21 cellular contexts compared by ENCODE assay signal in genomic region chr9:105316703-105317102, GRCh38.
DNase-seq lines count a peak whose midpoint lies in the region; ATAC-seq and TF ChIP-seq lines count a peak whose summit lies in the region.
"Had no signal": no experiment of that assay in that cellular context is flagged by ENCODE, and none has a peak within 500 bp of the region (broad histone marks: within the 10 kb centered on the region; RNA-seq: fewer than 3 reads in every experiment).

No MANE protein-coding gene starts in this region.

- H3K4me3 Mint-ChIP-seq in activated naive CD4-positive, alpha-beta T cell treated with anti-CD3 and anti-CD28 coated beads for 36 hours, result no peak overlapping the region
- H3K4me3 Mint-ChIP-seq in nephron progenitor cell, result no peak overlapping the region
- H3K4me3 Mint-ChIP-seq: CD14-positive monocyte; CD4-positive, alpha-beta memory T cell; GM23338; HFFc6; IgD-negative memory B cell had no signal

- intact Hi-C loops in activated naive CD4-positive, alpha-beta T cell treated with anti-CD3 and anti-CD28 coated beads for 36 hours (cut with micrococcal nuclease), result no loop called here

- 0 out of 2 replicates have a peak overlapping the region, but pooled peaks have one; percentile 3 for H3K27ac ChIP-seq in OCI-LY3 (ENCODE audit: low read length)
- H3K27ac ChIP-seq in caudate nucleus (ENCODE audit: low read depth, low read length), result peak overlapping the region; percentile 72
- H3K27ac ChIP-seq: BLaER1 had no signal

- H3K9ac ChIP-seq in OCI-LY3 (ENCODE audit: low read length), result no peak overlapping the region
- H3K9ac ChIP-seq: BLaER1 had no signal

- no peaks in the 10 kb centered on the region for H4K20me1 ChIP-seq in OCI-LY3 (ENCODE audit: insufficient read depth, low read length)
- H4K20me1 ChIP-seq: BLaER1 had no signal

- no peak overlapping the region for H3K4me3 ChIP-seq in OCI-LY3 (ENCODE audit: low read length)
- H3K4me3 ChIP-seq: BLaER1, GM23338 had no signal

- TF ChIP-seq CTCF in OCI-LY3 (IDR thresholded peaks at IDR 0.05; ENCODE audit: low read depth, low read length), result no peak
- TF ChIP-seq CTCF in nephron progenitor cell (IDR thresholded peaks at IDR 0.05), result no peak

- H3K36me3 Mint-ChIP-seq in activated naive CD4-positive, alpha-beta T cell treated with anti-CD3 and anti-CD28 coated beads for 36 hours (ENCODE audit: low read depth), result peaks cover 2% of the 10 kb centered on the region
- peaks cover 42% of the 10 kb centered on the region for H3K36me3 Mint-ChIP-seq in nephron progenitor cell (ENCODE audit: low read depth)

- peaks cover 39% of the 10 kb centered on the region for H3K36me3 ChIP-seq in OCI-LY3 (replicated peaks; ENCODE audit: low read depth, low read length)

- no peak for ATAC-seq in HG03439 (IDR thresholded peaks at IDR 0.05; ENCODE audit: unreplicated experiment)
- ATAC-seq: GM23338, HCT116, HepG2 had no signal

- peaks cover 79% of the 10 kb centered on the region for H3K4me1 ChIP-seq in OCI-LY3 (ENCODE audit: low read length)

- no peaks in the 10 kb centered on the region for H3K4me1 Mint-ChIP-seq in activated naive CD4-positive, alpha-beta T cell treated with anti-CD3 and anti-CD28 coated beads for 36 hours (ENCODE audit: low read depth)
- no peaks in the 10 kb centered on the region for H3K4me1 Mint-ChIP-seq in nephron progenitor cell
- H3K4me1 Mint-ChIP-seq: CD14-positive monocyte had no signal

- no peak overlapping the region for H3K4me2 ChIP-seq in OCI-LY3 (ENCODE audit: low read length)
- H3K4me2 ChIP-seq: BLaER1, GM23338 had no signal

- H3K9me3 Mint-ChIP-seq in activated naive CD4-positive, alpha-beta T cell treated with anti-CD3 and anti-CD28 coated beads for 36 hours, result no peaks in the 10 kb centered on the region
- no peaks in the 10 kb centered on the region for H3K9me3 Mint-ChIP-seq in nephron progenitor cell
- H3K9me3 Mint-ChIP-seq: GM23338, HFFc6, IgD-negative memory B cell had no signal

- peaks cover 22% of the 10 kb centered on the region for H3K79me2 ChIP-seq in OCI-LY3 (ENCODE audit: low read length)

- H2AFZ ChIP-seq in OCI-LY3 (ENCODE audit: low read depth, low read length), result no peak overlapping the region
- H2AFZ ChIP-seq: GM23338 had no signal

- H3K27me3 ChIP-seq in OCI-LY3 (ENCODE audit: low read depth, low read length), result no peaks in the 10 kb centered on the region
- H3K27me3 ChIP-seq: BLaER1 had no signal

- no peak overlapping the region for H3K27ac Mint-ChIP-seq in activated naive CD4-positive, alpha-beta T cell treated with anti-CD3 and anti-CD28 coated beads for 36 hours
- H3K27ac Mint-ChIP-seq in nephron progenitor cell, result no peak overlapping the region
- H3K27ac Mint-ChIP-seq: CD4-positive, alpha-beta memory T cell; GM23338; HFFc6; IgD-negative memory B cell had no signal

- no peaks in the 10 kb centered on the region for H3K9me3 ChIP-seq in OCI-LY3 (ENCODE audit: insufficient read depth, low read length)
- H3K9me3 ChIP-seq: BLaER1 had no signal

- DNase-seq in caudate nucleus (lab: John Stamatoyannopoulos, UW) (no peak), medulla oblongata (ENCODE audit: extremely low spot score) (peak; percentile 60), superior temporal gyrus (ENCODE audit: extremely low spot score) (peak; percentile 58), nephron progenitor cell (no peak), middle frontal gyrus (ENCODE audit: extremely low spot score, low spot score) (no peak)
- no peak for DNase-seq in activated naive CD4-positive, alpha-beta T cell treated with anti-CD3 and anti-CD28 coated beads for 36 hours
- DNase-seq: 8988T; CD4-positive, alpha-beta memory T cell; DMS153; DMS79; GF-D8; H7; HFFc6 had no signal

- CTCF ChIA-PET in activated naive CD4-positive, alpha-beta T cell treated with anti-CD3 and anti-CD28 coated beads for 36 hours (lab: Charles Lee), result interaction anchor here (0.7 kb wide), 1 partner anchor 99 kb away, joined by 3 read pairs; no protein-coding TSS in a partner anchor

- H3K27me3 Mint-ChIP-seq in activated naive CD4-positive, alpha-beta T cell treated with anti-CD3 and anti-CD28 coated beads for 36 hours (ENCODE audit: low read depth), result no peaks in the 10 kb centered on the region
- no peaks in the 10 kb centered on the region for H3K27me3 Mint-ChIP-seq in nephron progenitor cell (ENCODE audit: low read depth, poor library complexity)
- H3K27me3 Mint-ChIP-seq: CD4-positive, alpha-beta memory T cell; IgD-negative memory B cell had no signal

Comparison
In these comparisons a context has a peak if more than half of its experiments do, and no peak if none do; other contexts are left out.
1. DNase-seq: peak in medulla oblongata (single experiment) and superior temporal gyrus (single experiment); none in caudate nucleus (0 of 61), activated naive CD4-positive, alpha-beta T cell treated with anti-CD3 and anti-CD28 coated beads for 36 hours (single experiment), nephron progenitor cell (single experiment) and middle frontal gyrus (single experiment).